In genomic region chr7:129911790-129912189, GRCh38 we compare ENCODE assay signal across 3 cellular contexts.
TF ChIP-seq lines count a peak whose summit lies in the region.

No MANE protein-coding gene starts in this region.

TF ChIP-seq in SK-N-SH, 30 proteins besides CTCF, POLR2A, EP300 and RAD21:
- TF ChIP-seq FOSL2 (IDR thresholded peaks at IDR 0.05; ENCODE audit: borderline replicate concordance, low read depth) (peak; percentile 18; the same call in 1 of the 2 replicates), CHD2 (IDR thresholded peaks at IDR 0.05; ENCODE audit: low read length, partially characterized antibody) (no peak)

TF ChIP-seq in SK-N-SH treated with all-trans-retinoic acid at 6 μM for 48 hours, 23 proteins besides CTCF, POLR2A, EP300 and RAD21:
- no peak for TF ChIP-seq ZNF70 (CRISPR knock-in tag; IDR thresholded peaks at IDR 0.05)
- no peak for TF ChIP-seq ARNTL (CRISPR knock-in tag; IDR thresholded peaks at IDR 0.05; ENCODE audit: borderline replicate concordance, low read depth)
- TF ChIP-seq ZC3H10 (CRISPR knock-in tag; IDR thresholded peaks at IDR 0.05): no peak
- no peak for TF ChIP-seq ZNF8 (CRISPR knock-in tag; IDR thresholded peaks at IDR 0.05)
- no peak for TF ChIP-seq ESRRG (CRISPR knock-in tag; IDR thresholded peaks at IDR 0.05)
- no peak for TF ChIP-seq OSR1 (CRISPR knock-in tag; IDR thresholded peaks at IDR 0.05)
- TF ChIP-seq ISL1 (CRISPR knock-in tag; IDR thresholded peaks at IDR 0.05): no peak
- no peak for TF ChIP-seq RARB (CRISPR knock-in tag; IDR thresholded peaks at IDR 0.05)
- TF ChIP-seq PATZ1 (CRISPR knock-in tag; IDR thresholded peaks at IDR 0.05; ENCODE audit: borderline replicate concordance): no peak
- no peak for TF ChIP-seq TCF4 (CRISPR knock-in tag; IDR thresholded peaks at IDR 0.05; ENCODE audit: borderline replicate concordance)
- TF ChIP-seq CSDC2 (CRISPR knock-in tag; IDR thresholded peaks at IDR 0.05): no peak
- no peak for TF ChIP-seq GLIS3 (CRISPR knock-in tag; IDR thresholded peaks at IDR 0.05)
- TF ChIP-seq SNAI2 (CRISPR knock-in tag; IDR thresholded peaks at IDR 0.05): no peak
- no peak for TF ChIP-seq PPARA (CRISPR knock-in tag; IDR thresholded peaks at IDR 0.05; ENCODE audit: borderline replicate concordance)
- TF ChIP-seq TOX (CRISPR knock-in tag; IDR thresholded peaks at IDR 0.05; ENCODE audit: borderline replicate concordance): no peak
- no peak for TF ChIP-seq BACH2 (CRISPR knock-in tag; IDR thresholded peaks at IDR 0.05; ENCODE audit: borderline replicate concordance)
- no peak for TF ChIP-seq CSRNP3 (CRISPR knock-in tag; IDR thresholded peaks at IDR 0.05)
- no peak for TF ChIP-seq POU6F1 (CRISPR knock-in tag; IDR thresholded peaks at IDR 0.05; ENCODE audit: borderline replicate concordance, low read depth)
- TF ChIP-seq ZFP3 (CRISPR knock-in tag; IDR thresholded peaks at IDR 0.05): no peak
- TF ChIP-seq ZFP30 (CRISPR knock-in tag; IDR thresholded peaks at IDR 0.05): no peak

TF ChIP-seq in IMR-90, 13 proteins besides CTCF, POLR2A, EP300 and RAD21:
- TF ChIP-seq MAFK (IDR thresholded peaks at IDR 0.05; ENCODE audit: low read depth, low read length): no peak
- TF ChIP-seq MXI1 (IDR thresholded peaks at IDR 0.05; ENCODE audit: borderline replicate concordance, low read depth, low read length): no peak
- no peak for TF ChIP-seq NFE2L2 (IDR thresholded peaks at IDR 0.05; ENCODE audit: low read depth, low read length)
- TF ChIP-seq CHD1 (IDR thresholded peaks at IDR 0.05; ENCODE audit: low read depth, low read length): no peak
- no peak for TF ChIP-seq USF2 (IDR thresholded peaks at IDR 0.05; ENCODE audit: low read depth, low read length)
- TF ChIP-seq MAZ (IDR thresholded peaks at IDR 0.05; ENCODE audit: borderline replicate concordance, low read depth, low read length): no peak
- TF ChIP-seq ELK1 (IDR thresholded peaks at IDR 0.05; ENCODE audit: borderline replicate concordance, low read depth, low read length): no peak
- no peak for TF ChIP-seq CEBPB (IDR thresholded peaks at IDR 0.05; ENCODE audit: low read depth, low read length)
- no peak for TF ChIP-seq RFX5 (IDR thresholded peaks at IDR 0.05; ENCODE audit: low read depth, low read length)
- TF ChIP-seq FOS (IDR thresholded peaks at IDR 0.05; ENCODE audit: low read depth, low read length): no peak
